In genomic region chr6:143726015-143726647, GRCh38 we compare ENCODE assay signal across 1 cellular context.
TF ChIP-seq lines count a peak whose summit lies in the region.

No MANE protein-coding gene starts in this region.

TF ChIP-seq in K562, 482 proteins besides CTCF, POLR2A, EP300 and RAD21 (continued from another document):
- TF ChIP-seq, protein P1, sequence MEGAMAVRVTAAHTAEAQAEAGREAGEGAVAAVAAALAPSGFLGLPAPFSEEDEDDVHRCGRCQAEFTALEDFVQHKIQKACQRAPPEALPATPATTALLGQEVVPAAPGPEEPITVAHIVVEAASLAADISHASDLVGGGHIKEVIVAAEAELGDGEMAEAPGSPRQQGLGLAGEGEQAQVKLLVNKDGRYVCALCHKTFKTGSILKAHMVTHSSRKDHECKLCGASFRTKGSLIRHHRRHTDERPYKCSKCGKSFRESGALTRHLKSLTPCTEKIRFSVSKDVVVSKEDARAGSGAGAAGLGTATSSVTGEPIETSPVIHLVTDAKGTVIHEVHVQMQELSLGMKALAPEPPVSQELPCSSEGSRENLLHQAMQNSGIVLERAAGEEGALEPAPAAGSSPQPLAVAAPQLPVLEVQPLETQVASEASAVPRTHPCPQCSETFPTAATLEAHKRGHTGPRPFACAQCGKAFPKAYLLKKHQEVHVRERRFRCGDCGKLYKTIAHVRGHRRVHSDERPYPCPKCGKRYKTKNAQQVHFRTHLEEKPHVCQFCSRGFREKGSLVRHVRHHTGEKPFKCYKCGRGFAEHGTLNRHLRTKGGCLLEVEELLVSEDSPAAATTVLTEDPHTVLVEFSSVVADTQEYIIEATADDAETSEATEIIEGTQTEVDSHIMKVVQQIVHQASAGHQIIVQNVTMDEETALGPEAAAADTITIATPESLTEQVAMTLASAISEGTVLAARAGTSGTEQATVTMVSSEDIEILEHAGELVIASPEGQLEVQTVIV (CRISPR knock-in tag; IDR thresholded peaks at IDR 0.05; ENCODE audit: borderline replicate concordance): 0 out of 2 replicates have a peak, but pooled peaks have one; percentile 5
- TF ChIP-seq TSC22D4 (tag; IDR thresholded peaks at IDR 0.05): no peak
- TF ChIP-seq CREB3L1 (IDR thresholded peaks at IDR 0.05; ENCODE audit: borderline replicate concordance, low read depth): no peak
- TF ChIP-seq, protein P2, sequence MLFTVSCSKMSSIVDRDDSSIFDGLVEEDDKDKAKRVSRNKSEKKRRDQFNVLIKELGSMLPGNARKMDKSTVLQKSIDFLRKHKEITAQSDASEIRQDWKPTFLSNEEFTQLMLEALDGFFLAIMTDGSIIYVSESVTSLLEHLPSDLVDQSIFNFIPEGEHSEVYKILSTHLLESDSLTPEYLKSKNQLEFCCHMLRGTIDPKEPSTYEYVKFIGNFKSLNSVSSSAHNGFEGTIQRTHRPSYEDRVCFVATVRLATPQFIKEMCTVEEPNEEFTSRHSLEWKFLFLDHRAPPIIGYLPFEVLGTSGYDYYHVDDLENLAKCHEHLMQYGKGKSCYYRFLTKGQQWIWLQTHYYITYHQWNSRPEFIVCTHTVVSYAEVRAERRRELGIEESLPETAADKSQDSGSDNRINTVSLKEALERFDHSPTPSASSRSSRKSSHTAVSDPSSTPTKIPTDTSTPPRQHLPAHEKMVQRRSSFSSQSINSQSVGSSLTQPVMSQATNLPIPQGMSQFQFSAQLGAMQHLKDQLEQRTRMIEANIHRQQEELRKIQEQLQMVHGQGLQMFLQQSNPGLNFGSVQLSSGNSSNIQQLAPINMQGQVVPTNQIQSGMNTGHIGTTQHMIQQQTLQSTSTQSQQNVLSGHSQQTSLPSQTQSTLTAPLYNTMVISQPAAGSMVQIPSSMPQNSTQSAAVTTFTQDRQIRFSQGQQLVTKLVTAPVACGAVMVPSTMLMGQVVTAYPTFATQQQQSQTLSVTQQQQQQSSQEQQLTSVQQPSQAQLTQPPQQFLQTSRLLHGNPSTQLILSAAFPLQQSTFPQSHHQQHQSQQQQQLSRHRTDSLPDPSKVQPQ (CRISPR knock-in tag; IDR thresholded peaks at IDR 0.05; ENCODE audit: borderline replicate concordance): no peak
- peak; percentile 27 for TF ChIP-seq ZFP36 (IDR thresholded peaks at IDR 0.05; ENCODE audit: low read depth, low read length, partially characterized antibody)
